24 cellular contexts compared by ENCODE assay signal in genomic region chr15:33045066-33045810, GRCh38.
A peak's percentile ranks its signal among the peaks of the same experiment; 100 is the strongest.
DNase-seq lines count a peak whose midpoint lies in the region; ATAC-seq, FAIRE-seq and TF ChIP-seq lines count a peak whose summit lies in the region.
"Had no signal": no experiment of that assay in that cellular context is flagged by ENCODE, and none has a peak within 500 bp of the region (broad histone marks: within the 10 kb centered on the region; RNA-seq: fewer than 3 reads in every experiment).

No MANE protein-coding gene starts in this region.

- peak overlapping the region; percentile 78 for H3K27ac ChIP-seq in VCaP
- H3K27ac ChIP-seq in kidney (ENCODE audit: low read depth in 2 of 2, low read length in 2 of 2), result peak overlapping the region; percentile 66 to 69
- H3K27ac ChIP-seq: BLaER1 treated with 17β-estradiol and CSF1 and Interleukin-3, amounts not matched to agents 10 nM and 100 nM; colonic mucosa; heart left ventricle; right atrium auricular region; SK-N-MC; transverse colon had no signal

- ATAC-seq in HG03571 (IDR thresholded peaks at IDR 0.05; ENCODE audit: unreplicated experiment) (no peak), GM18907 (IDR thresholded peaks at IDR 0.05; ENCODE audit: unreplicated experiment) (no peak)
- ATAC-seq: heart left ventricle; naive thymus-derived CD4-positive, alpha-beta T cell had no signal

- no peak overlapping the region for H3K9ac ChIP-seq in kidney (ENCODE audit: low read length in 2 of 2)
- H3K9ac ChIP-seq: BLaER1 treated with 17β-estradiol and CSF1 and Interleukin-3, amounts not matched to agents 10 nM and 100 nM had no signal

- peaks cover 0 to 2% of the 10 kb centered on the region in 2 donors for H3K9me3 ChIP-seq in kidney (ENCODE audit: control insufficient read depth in 1 of 2, low read length in 2 of 2)
- H3K9me3 ChIP-seq: colonic mucosa, right atrium auricular region, transverse colon had no signal

- intact Hi-C loops in kidney (cut with DNase I), result no loop called here

- peaks cover 0 to 3% of the 10 kb centered on the region in 2 donors for H3K4me1 ChIP-seq in kidney (ENCODE audit: control insufficient read depth in 1 of 2, insufficient read depth in 1 of 2, low read depth in 1 of 2, low read length in 2 of 2)
- H3K4me1 ChIP-seq: colonic mucosa, HAP-1, right atrium auricular region, transverse colon had no signal

- TF ChIP-seq CTCF in VCaP (conservative IDR thresholded peaks at IDR 0.05), result no peak
- no peak for TF ChIP-seq CTCF in kidney (IDR thresholded peaks at IDR 0.05; ENCODE audit: borderline replicate concordance, extremely low read depth, insufficient read depth)

- FAIRE-seq in kidney (lab: Jason Lieb, UNC), result no peak
- FAIRE-seq: D721Med had no signal

- H3K36me3 ChIP-seq in kidney (ENCODE audit: control insufficient read depth in 1 of 2, insufficient read depth in 2 of 2, low read length in 2 of 2), result no peaks in the 10 kb centered on the region
- H3K36me3 ChIP-seq: colonic mucosa, HAP-1, heart left ventricle, right atrium auricular region, transverse colon had no signal

- peak; percentile 4 for DNase-seq in NCI-H2196 (lab: John Stamatoyannopoulos, UW; ENCODE audit: unreplicated experiment)
- no peak for DNase-seq in NCI-H2196 treated with DMSO at 0.1 percent for 48 hours (lab: John Stamatoyannopoulos, UW; ENCODE audit: unreplicated experiment)
- peak; percentile 78 for DNase-seq in kidney
- DNase-seq in activated naive CD4-positive, alpha-beta T cell treated with Interleukin-2 at 50 U/mL for 16 hours, result no peak
- no peak for DNase-seq in hippocampal formation (lab: John Stamatoyannopoulos, UW)
- DNase-seq: activated CD4-positive, alpha-beta T cell treated with anti-CD3 and anti-CD28 coated beads, Interleukin-2, amount 50 U/mL, for 1 hour; activated CD8-positive, alpha-beta memory T cell treated with anti-CD3 and anti-CD28 coated beads, Interleukin-2, amount 50 U/mL, for 4 hours; colonic mucosa; GF-D8; naive thymus-derived CD4-positive, alpha-beta T cell; NCI-H1694 treated with DMSO at 0.1 percent for 48 hours; NCI-H446 treated with DMSO at 0.1 percent for 48 hours; NK-92 treated with Interleukin-12 subunit alpha and Interleukin-12 subunit beta, amount 100 ng/mL, for 24 hours; stimulated activated CD4-positive, alpha-beta T cell treated with anti-CD3 and anti-CD28 coated beads, Interleukin-4, amount 100 ng/mL, for 24 hours; transverse colon had no signal

- H3K4me3 ChIP-seq in kidney (ENCODE audit: low read length in 2 of 2), result no peak overlapping the region
- H3K4me3 ChIP-seq: BLaER1 treated with 17β-estradiol and CSF1 and Interleukin-3, amounts not matched to agents 10 nM and 100 nM; colonic mucosa; HAP-1; heart left ventricle; right atrium auricular region; SK-N-MC; transverse colon had no signal

Comparison
In these comparisons a context has a peak if more than half of its experiments do, and no peak if none do; other contexts are left out.
1. DNase-seq: peak in NCI-H2196 (single experiment) and kidney (single experiment); none in NCI-H2196 treated with DMSO at 0.1 percent for 48 hours (single experiment), activated naive CD4-positive, alpha-beta T cell treated with Interleukin-2 at 50 U/mL for 16 hours (single experiment) and hippocampal formation (0 of 2).